In the genomic region with DNA sequence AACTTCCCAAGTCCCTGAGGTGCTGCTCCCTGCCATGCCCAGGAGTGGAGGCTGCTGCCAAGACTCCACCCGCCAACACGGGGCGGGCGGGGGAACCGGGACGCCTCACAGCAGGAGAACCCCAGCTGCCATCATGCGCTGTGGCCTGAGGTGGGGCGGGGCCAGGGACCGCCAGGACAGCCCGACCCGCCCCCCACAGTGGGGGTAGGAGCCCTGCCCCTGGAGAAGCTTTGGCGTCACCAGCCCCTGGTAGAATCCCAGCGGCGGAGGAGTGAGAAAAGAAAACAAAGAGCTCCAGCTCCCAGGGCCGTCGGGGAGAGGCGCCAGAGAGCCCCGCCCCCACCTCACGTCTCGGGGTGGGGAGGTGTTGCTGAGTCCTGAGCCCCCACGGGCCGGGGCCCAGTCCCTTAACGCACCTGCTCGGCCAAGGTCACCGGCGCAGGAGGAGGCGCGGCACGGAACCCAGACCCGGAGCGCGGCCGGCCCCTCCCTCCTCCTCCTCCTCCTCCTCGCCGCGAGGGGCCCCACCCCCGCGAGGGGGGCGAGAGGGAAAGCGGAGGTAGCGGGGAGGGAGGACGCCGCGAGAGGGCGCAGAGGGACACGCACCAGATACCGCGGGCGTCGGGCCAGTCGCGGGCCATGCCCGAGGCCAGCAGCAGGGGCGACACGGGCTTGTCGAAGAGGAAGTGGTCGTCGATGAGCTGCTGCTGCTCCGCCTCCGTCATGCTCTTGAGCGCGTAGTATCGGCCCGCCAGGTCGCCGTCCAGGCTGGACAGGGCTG, we compare ENCODE assay signal across 1 cellular context.
TF ChIP-seq lines count a peak whose summit lies in the region.

No MANE protein-coding gene starts in this region.

TF ChIP-seq in GM12878, 131 proteins besides CTCF, POLR2A, EP300 and RAD21 (continued from another document and continues in another):
- TF ChIP-seq, protein P1, sequence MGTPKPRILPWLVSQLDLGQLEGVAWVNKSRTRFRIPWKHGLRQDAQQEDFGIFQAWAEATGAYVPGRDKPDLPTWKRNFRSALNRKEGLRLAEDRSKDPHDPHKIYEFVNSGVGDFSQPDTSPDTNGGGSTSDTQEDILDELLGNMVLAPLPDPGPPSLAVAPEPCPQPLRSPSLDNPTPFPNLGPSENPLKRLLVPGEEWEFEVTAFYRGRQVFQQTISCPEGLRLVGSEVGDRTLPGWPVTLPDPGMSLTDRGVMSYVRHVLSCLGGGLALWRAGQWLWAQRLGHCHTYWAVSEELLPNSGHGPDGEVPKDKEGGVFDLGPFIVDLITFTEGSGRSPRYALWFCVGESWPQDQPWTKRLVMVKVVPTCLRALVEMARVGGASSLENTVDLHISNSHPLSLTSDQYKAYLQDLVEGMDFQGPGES (IDR thresholded peaks at IDR 0.05), result no peak
- no peak for TF ChIP-seq TCF12 (IDR thresholded peaks at IDR 0.05; ENCODE audit: low read depth, low read length)
- TF ChIP-seq, protein P2, sequence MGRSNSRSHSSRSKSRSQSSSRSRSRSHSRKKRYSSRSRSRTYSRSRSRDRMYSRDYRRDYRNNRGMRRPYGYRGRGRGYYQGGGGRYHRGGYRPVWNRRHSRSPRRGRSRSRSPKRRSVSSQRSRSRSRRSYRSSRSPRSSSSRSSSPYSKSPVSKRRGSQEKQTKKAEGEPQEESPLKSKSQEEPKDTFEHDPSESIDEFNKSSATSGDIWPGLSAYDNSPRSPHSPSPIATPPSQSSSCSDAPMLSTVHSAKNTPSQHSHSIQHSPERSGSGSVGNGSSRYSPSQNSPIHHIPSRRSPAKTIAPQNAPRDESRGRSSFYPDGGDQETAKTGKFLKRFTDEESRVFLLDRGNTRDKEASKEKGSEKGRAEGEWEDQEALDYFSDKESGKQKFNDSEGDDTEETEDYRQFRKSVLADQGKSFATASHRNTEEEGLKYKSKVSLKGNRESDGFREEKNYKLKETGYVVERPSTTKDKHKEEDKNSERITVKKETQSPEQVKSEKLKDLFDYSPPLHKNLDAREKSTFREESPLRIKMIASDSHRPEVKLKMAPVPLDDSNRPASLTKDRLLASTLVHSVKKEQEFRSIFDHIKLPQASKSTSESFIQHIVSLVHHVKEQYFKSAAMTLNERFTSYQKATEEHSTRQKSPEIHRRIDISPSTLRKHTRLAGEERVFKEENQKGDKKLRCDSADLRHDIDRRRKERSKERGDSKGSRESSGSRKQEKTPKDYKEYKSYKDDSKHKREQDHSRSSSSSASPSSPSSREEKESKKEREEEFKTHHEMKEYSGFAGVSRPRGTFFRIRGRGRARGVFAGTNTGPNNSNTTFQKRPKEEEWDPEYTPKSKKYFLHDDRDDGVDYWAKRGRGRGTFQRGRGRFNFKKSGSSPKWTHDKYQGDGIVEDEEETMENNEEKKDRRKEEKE (IDR thresholded peaks at IDR 0.05), result no peak
- TF ChIP-seq MXI1 (IDR thresholded peaks at IDR 0.05; ENCODE audit: low read depth, low read length), result no peak
- TF ChIP-seq TAF1 (IDR thresholded peaks at IDR 0.05; ENCODE audit: borderline replicate concordance, low read depth, low read length), result no peak
- TF ChIP-seq ZNF24 (IDR thresholded peaks at IDR 0.05), result no peak
- no peak for TF ChIP-seq BMI1 (IDR thresholded peaks at IDR 0.05; ENCODE audit: borderline replicate concordance)
- TF ChIP-seq, protein P3, sequence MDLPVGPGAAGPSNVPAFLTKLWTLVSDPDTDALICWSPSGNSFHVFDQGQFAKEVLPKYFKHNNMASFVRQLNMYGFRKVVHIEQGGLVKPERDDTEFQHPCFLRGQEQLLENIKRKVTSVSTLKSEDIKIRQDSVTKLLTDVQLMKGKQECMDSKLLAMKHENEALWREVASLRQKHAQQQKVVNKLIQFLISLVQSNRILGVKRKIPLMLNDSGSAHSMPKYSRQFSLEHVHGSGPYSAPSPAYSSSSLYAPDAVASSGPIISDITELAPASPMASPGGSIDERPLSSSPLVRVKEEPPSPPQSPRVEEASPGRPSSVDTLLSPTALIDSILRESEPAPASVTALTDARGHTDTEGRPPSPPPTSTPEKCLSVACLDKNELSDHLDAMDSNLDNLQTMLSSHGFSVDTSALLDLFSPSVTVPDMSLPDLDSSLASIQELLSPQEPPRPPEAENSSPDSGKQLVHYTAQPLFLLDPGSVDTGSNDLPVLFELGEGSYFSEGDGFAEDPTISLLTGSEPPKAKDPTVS (IDR thresholded peaks at IDR 0.05; ENCODE audit: low read depth, low read length), result no peak
- no peak for TF ChIP-seq FOXM1 (IDR thresholded peaks at IDR 0.05; ENCODE audit: low read depth, low read length)
- TF ChIP-seq PML (IDR thresholded peaks at IDR 0.05; ENCODE audit: low read length), result no peak
- no peak for TF ChIP-seq NFYA (IDR thresholded peaks at IDR 0.05; ENCODE audit: borderline replicate concordance, low read depth, low read length)
- TF ChIP-seq, protein P4, sequence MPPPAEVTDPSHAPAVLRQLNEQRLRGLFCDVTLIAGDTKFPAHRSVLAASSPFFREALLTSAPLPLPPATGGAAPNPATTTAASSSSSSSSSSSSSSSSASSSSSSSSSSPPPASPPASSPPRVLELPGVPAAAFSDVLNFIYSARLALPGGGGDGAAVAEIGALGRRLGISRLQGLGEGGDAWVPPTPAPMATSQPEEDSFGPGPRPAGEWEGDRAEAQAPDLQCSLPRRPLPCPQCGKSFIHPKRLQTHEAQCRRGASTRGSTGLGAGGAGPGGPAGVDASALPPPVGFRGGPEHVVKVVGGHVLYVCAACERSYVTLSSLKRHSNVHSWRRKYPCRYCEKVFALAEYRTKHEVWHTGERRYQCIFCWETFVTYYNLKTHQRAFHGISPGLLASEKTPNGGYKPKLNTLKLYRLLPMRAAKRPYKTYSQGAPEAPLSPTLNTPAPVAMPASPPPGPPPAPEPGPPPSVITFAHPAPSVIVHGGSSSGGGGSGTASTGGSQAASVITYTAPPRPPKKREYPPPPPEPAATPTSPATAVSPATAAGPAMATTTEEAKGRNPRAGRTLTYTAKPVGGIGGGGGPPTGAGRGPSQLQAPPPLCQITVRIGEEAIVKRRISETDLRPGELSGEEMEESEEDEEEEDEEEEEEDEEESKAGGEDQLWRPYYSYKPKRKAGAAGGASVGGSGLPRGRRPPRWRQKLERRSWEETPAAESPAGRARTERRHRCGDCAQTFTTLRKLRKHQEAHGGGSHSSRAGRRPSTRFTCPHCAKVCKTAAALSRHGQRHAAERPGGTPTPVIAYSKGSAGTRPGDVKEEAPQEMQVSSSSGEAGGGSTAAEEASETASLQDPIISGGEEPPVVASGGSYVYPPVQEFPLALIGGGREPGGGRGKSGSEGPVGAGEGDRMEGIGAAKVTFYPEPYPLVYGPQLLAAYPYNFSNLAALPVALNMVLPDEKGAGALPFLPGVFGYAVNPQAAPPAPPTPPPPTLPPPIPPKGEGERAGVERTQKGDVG (CRISPR knock-in tag; IDR thresholded peaks at IDR 0.05), result no peak
- no peak for TF ChIP-seq MTA2 (IDR thresholded peaks at IDR 0.05; ENCODE audit: low read depth)
- TF ChIP-seq GABPA (IDR thresholded peaks at IDR 0.05; ENCODE audit: low read depth), result no peak
- TF ChIP-seq, protein P5, sequence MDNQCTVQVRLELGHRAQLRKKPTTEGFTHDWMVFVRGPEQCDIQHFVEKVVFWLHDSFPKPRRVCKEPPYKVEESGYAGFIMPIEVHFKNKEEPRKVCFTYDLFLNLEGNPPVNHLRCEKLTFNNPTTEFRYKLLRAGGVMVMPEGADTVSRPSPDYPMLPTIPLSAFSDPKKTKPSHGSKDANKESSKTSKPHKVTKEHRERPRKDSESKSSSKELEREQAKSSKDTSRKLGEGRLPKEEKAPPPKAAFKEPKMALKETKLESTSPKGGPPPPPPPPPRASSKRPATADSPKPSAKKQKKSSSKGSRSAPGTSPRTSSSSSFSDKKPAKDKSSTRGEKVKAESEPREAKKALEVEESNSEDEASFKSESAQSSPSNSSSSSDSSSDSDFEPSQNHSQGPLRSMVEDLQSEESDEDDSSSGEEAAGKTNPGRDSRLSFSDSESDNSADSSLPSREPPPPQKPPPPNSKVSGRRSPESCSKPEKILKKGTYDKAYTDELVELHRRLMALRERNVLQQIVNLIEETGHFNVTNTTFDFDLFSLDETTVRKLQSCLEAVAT (IDR thresholded peaks at IDR 0.05), result no peak
- TF ChIP-seq LARP7 (IDR thresholded peaks at IDR 0.05), result 0 out of 2 replicates have a peak, but pooled peaks have one; percentile 27
- TF ChIP-seq NR2F1 (conservative IDR thresholded peaks at IDR 0.05), result no peak
- no peak for TF ChIP-seq RAD51 (IDR thresholded peaks at IDR 0.05)
- TF ChIP-seq, protein P6, sequence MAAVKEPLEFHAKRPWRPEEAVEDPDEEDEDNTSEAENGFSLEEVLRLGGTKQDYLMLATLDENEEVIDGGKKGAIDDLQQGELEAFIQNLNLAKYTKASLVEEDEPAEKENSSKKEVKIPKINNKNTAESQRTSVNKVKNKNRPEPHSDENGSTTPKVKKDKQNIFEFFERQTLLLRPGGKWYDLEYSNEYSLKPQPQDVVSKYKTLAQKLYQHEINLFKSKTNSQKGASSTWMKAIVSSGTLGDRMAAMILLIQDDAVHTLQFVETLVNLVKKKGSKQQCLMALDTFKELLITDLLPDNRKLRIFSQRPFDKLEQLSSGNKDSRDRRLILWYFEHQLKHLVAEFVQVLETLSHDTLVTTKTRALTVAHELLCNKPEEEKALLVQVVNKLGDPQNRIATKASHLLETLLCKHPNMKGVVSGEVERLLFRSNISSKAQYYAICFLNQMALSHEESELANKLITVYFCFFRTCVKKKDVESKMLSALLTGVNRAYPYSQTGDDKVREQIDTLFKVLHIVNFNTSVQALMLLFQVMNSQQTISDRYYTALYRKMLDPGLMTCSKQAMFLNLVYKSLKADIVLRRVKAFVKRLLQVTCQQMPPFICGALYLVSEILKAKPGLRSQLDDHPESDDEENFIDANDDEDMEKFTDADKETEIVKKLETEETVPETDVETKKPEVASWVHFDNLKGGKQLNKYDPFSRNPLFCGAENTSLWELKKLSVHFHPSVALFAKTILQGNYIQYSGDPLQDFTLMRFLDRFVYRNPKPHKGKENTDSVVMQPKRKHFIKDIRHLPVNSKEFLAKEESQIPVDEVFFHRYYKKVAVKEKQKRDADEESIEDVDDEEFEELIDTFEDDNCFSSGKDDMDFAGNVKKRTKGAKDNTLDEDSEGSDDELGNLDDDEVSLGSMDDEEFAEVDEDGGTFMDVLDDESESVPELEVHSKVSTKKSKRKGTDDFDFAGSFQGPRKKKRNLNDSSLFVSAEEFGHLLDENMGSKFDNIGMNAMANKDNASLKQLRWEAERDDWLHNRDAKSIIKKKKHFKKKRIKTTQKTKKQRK (IDR thresholded peaks at IDR 0.05; ENCODE audit: low read depth, low read length), result no peak
- TF ChIP-seq HDAC6 (IDR thresholded peaks at IDR 0.05; ENCODE audit: unreplicated experiment), result no peak
- TF ChIP-seq IKZF1 (conservative IDR thresholded peaks at IDR 0.05), result peak; percentile 87
- TF ChIP-seq STAT3 (IDR thresholded peaks at IDR 0.05; ENCODE audit: low read depth, low read length), result no peak
- TF ChIP-seq SUPT20H (IDR thresholded peaks at IDR 0.05; ENCODE audit: borderline replicate concordance, control insufficient read depth, low read depth, low read length), result no peak
- peak; percentile 62; the same call in 1 of the 2 replicates for TF ChIP-seq RB1 (IDR thresholded peaks at IDR 0.05; ENCODE audit: borderline replicate concordance)
- no peak for TF ChIP-seq CEBPB (IDR thresholded peaks at IDR 0.05; ENCODE audit: borderline replicate concordance in 1 of 2, low read depth in 2 of 2, low read length in 2 of 2)
- no peak for TF ChIP-seq SREBF2 (IDR thresholded peaks at IDR 0.05; ENCODE audit: low read length)
- TF ChIP-seq EED (IDR thresholded peaks at IDR 0.05; ENCODE audit: low read depth), result no peak
- TF ChIP-seq KAT2A (conservative IDR thresholded peaks at IDR 0.05; ENCODE audit: control insufficient read depth, low read depth, low read length), result no peak
- no peak for TF ChIP-seq RFX5 (IDR thresholded peaks at IDR 0.05; ENCODE audit: low read depth, low read length)
- no peak; the same call in 1 of the 2 replicates for TF ChIP-seq CBX5 (IDR thresholded peaks at IDR 0.05; ENCODE audit: low read depth)
- peak in 1 of 2 experiments; percentile 50; a peak in 2 of 4 replicates for TF ChIP-seq BHLHE40 (IDR thresholded peaks at IDR 0.05; ENCODE audit: borderline replicate concordance in 1 of 2, low read depth in 2 of 2, low read length in 1 of 2)
- TF ChIP-seq CREM (IDR thresholded peaks at IDR 0.05; ENCODE audit: low read depth), result no peak
- TF ChIP-seq TBL1XR1 (IDR thresholded peaks at IDR 0.05; ENCODE audit: low read depth, low read length), result no peak
- TF ChIP-seq, protein P7, sequence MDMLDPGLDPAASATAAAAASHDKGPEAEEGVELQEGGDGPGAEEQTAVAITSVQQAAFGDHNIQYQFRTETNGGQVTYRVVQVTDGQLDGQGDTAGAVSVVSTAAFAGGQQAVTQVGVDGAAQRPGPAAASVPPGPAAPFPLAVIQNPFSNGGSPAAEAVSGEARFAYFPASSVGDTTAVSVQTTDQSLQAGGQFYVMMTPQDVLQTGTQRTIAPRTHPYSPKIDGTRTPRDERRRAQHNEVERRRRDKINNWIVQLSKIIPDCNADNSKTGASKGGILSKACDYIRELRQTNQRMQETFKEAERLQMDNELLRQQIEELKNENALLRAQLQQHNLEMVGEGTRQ (IDR thresholded peaks at IDR 0.05; ENCODE audit: borderline replicate concordance, low read depth, low read length), result no peak
- no peak for TF ChIP-seq TCF7 (IDR thresholded peaks at IDR 0.05; ENCODE audit: borderline replicate concordance)
- TF ChIP-seq, protein P8, sequence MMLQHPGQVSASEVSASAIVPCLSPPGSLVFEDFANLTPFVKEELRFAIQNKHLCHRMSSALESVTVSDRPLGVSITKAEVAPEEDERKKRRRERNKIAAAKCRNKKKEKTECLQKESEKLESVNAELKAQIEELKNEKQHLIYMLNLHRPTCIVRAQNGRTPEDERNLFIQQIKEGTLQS (IDR thresholded peaks at IDR 0.05; ENCODE audit: borderline replicate concordance, extremely low read depth, low read depth, low read length), result no peak
- TF ChIP-seq RUNX3 (IDR thresholded peaks at IDR 0.05; ENCODE audit: low read length), result 0 out of 2 replicates have a peak, but pooled peaks have one; percentile 2
- TF ChIP-seq RELA (IDR thresholded peaks at IDR 0.05; ENCODE audit: borderline replicate concordance, partially characterized antibody), result peak; percentile 40
- TF ChIP-seq TARDBP (IDR thresholded peaks at IDR 0.05; ENCODE audit: borderline replicate concordance), result no peak
- no peak for TF ChIP-seq KLF5 (IDR thresholded peaks at IDR 0.05; ENCODE audit: partially characterized antibody)
- TF ChIP-seq MTA3 (IDR thresholded peaks at IDR 0.05; ENCODE audit: borderline replicate concordance, low read length), result no peak
- no peak for TF ChIP-seq ZNF217 (IDR thresholded peaks at IDR 0.05)
- no peak for TF ChIP-seq ZNF207 (IDR thresholded peaks at IDR 0.05; ENCODE audit: borderline replicate concordance)
- peak in 1 of 2 experiments; percentile 84; a peak in 2 of 3 replicates for TF ChIP-seq EGR1 (IDR thresholded peaks at IDR 0.05; ENCODE audit: borderline replicate concordance in 1 of 2, low read depth in 2 of 2, low read length in 2 of 2)
- no peak for TF ChIP-seq CREB1 (IDR thresholded peaks at IDR 0.05; ENCODE audit: low read depth)
- TF ChIP-seq BCL11A (IDR thresholded peaks at IDR 0.05; ENCODE audit: low read depth, low read length), result no peak
- TF ChIP-seq SIN3A (IDR thresholded peaks at IDR 0.05; ENCODE audit: low read depth, low read length), result 0 out of 2 replicates have a peak, but pooled peaks have one; percentile 40
- TF ChIP-seq POLR2AphosphoS5 (IDR thresholded peaks at IDR 0.05; ENCODE audit: low read length), result no peak
- no peak for TF ChIP-seq ZZZ3 (IDR thresholded peaks at IDR 0.05; ENCODE audit: control insufficient read depth, insufficient read length, low read depth)
- no peak for TF ChIP-seq SMAD5 (IDR thresholded peaks at IDR 0.05; ENCODE audit: low read depth)
